Comparison of ENCODE assay signal across 16 cellular contexts in genomic region chr16:54353097-54353496, GRCh38.
DNase-seq lines count a peak whose midpoint lies in the region; ATAC-seq and TF ChIP-seq lines count a peak whose summit lies in the region.
"Had no signal": no experiment of that assay in that cellular context is flagged by ENCODE, and none has a peak within 500 bp of the region (broad histone marks: within the 10 kb centered on the region; RNA-seq: fewer than 3 reads in every experiment).

No MANE protein-coding gene starts in this region.

- peak; percentile 9 for DNase-seq in DMS153 (lab: John Stamatoyannopoulos, UW)
- no peak for DNase-seq in DMS153 treated with DMSO at 0.1 percent for 48 hours (lab: John Stamatoyannopoulos, UW; ENCODE audit: unreplicated experiment)
- DNase-seq in effector CD4-positive, alpha-beta T cell: no peak
- DNase-seq: AML-193; CD4-positive, alpha-beta memory T cell; CD4-positive, CD25-positive, alpha-beta regulatory T cell; CD8-positive, alpha-beta memory T cell; COR-L47; DMS79 treated with DMSO at 0.1 percent for 48 hours; GF-D8 had no signal

- TF ChIP-seq CTCF in C4-2B (conservative IDR thresholded peaks at IDR 0.05): no peak
- TF ChIP-seq CTCF in VCaP (conservative IDR thresholded peaks at IDR 0.05): no peak

- no peak for ATAC-seq in SK-N-SH treated with all-trans-retinoic acid at 6 μM for 48 hours
- ATAC-seq: A549 had no signal

- H3K27ac ChIP-seq in C4-2B (peak overlapping the region; percentile 33; the same call in 1 of the 2 replicates), VCaP (peak overlapping the region; percentile 43)
- H3K27ac ChIP-seq: 22Rv1; A549; BLaER1 treated with 17β-estradiol and CSF1 and Interleukin-3, amounts not matched to agents 10 nM and 100 nM had no signal

TF ChIP-seq in SK-N-SH treated with all-trans-retinoic acid at 6 μM for 48 hours, 23 proteins besides CTCF, POLR2A, EP300 and RAD21:
- TF ChIP-seq ISL1 (CRISPR knock-in tag; IDR thresholded peaks at IDR 0.05) (no peak), ARNTL (CRISPR knock-in tag; IDR thresholded peaks at IDR 0.05; ENCODE audit: borderline replicate concordance, low read depth) (no peak), SNAI2 (CRISPR knock-in tag; IDR thresholded peaks at IDR 0.05) (no peak), PATZ1 (CRISPR knock-in tag; IDR thresholded peaks at IDR 0.05; ENCODE audit: borderline replicate concordance) (no peak), ZC3H10 (CRISPR knock-in tag; IDR thresholded peaks at IDR 0.05) (no peak), ZFP30 (CRISPR knock-in tag; IDR thresholded peaks at IDR 0.05) (no peak), TSHZ2 (CRISPR knock-in tag; IDR thresholded peaks at IDR 0.05) (no peak), OSR1 (CRISPR knock-in tag; IDR thresholded peaks at IDR 0.05) (no peak), ZNF70 (CRISPR knock-in tag; IDR thresholded peaks at IDR 0.05) (no peak), ESRRG (CRISPR knock-in tag; IDR thresholded peaks at IDR 0.05) (no peak), CSRNP3 (CRISPR knock-in tag; IDR thresholded peaks at IDR 0.05) (no peak), RARB (CRISPR knock-in tag; IDR thresholded peaks at IDR 0.05) (no peak), TCF4 (CRISPR knock-in tag; IDR thresholded peaks at IDR 0.05; ENCODE audit: borderline replicate concordance) (no peak), BACH2 (CRISPR knock-in tag; IDR thresholded peaks at IDR 0.05; ENCODE audit: borderline replicate concordance) (no peak)
